In the genomic region with DNA sequence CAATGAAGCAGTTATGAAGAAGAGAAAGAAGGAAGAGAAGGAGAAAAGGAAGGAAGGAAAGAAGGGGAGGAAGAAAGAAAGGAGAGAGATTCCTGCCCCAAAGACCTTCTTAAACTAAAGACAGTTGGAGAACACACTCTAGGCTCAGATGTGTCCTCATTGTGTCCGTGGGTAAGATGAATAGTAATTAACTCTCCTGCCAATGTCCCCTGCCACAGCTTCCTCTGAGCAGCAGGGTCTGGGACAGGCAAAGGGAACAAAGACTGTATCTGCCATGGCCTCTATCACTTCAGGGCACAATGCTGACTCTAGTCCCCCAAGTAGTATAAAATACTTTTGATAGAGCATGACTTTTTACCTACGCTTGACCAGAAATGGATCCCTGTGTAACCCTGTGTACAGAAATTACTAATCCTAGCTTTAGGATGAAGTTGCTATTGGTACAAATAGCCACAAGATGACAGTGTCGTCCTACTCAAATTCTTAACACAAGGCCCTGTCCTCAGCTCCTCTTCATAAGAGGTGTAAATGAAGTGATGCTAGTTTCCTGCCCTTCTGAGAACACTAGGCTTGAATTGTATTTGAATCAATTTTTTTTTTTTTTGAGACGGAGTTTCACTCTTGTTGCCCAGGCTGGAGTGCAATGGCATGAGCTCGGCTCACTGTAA, we compare ENCODE assay signal across 8 cellular contexts.
DNase-seq lines count a peak whose midpoint lies in the region; ATAC-seq and TF ChIP-seq lines count a peak whose summit lies in the region.

No MANE protein-coding gene starts in this region.

- no peak overlapping the region for H2AFZ ChIP-seq in neuronal stem cell (ENCODE audit: low read length)

- H3K4me3 ChIP-seq in AG09309 (ENCODE audit: control insufficient read depth, low read depth, low read length) = no peak overlapping the region
- H3K4me3 ChIP-seq in neuronal stem cell (ENCODE audit: low read length in 2 of 2) = no peak overlapping the region

- H4K91ac ChIP-seq in neuronal stem cell (ENCODE audit: low read depth, low read length, poor library complexity) = no peak overlapping the region

- no peak overlapping the region for H3K14ac ChIP-seq in neuronal stem cell (ENCODE audit: low read length)

- no peak overlapping the region for H3K18ac ChIP-seq in neuronal stem cell (ENCODE audit: low read length)

- no peaks in the 10 kb centered on the region for H3K4me1 ChIP-seq in neuronal stem cell (ENCODE audit: control insufficient read depth in 2 of 2, insufficient read depth in 1 of 2, low read depth in 1 of 2, low read length in 2 of 2)

- H3K36me3 ChIP-seq in neuronal stem cell (replicated peaks in 1 of 2; ENCODE audit: control insufficient read depth in 2 of 2, insufficient read depth in 2 of 2, low read length in 2 of 2) = no peaks in the 10 kb centered on the region

- H3K9ac ChIP-seq in neuronal stem cell (ENCODE audit: low read depth, low read length, poor library complexity) = no peak overlapping the region

- WGBS in neuronal stem cell (ENCODE audit: extremely low coverage in 2 of 2, insufficient read length in 2 of 2, insufficient replicate concordance in 1 of 2), 2 donors = no CpG with 5 or more reads among the region's 5 CpGs

- H3K4ac ChIP-seq in neuronal stem cell (ENCODE audit: low read length) = no peak overlapping the region

- DNase-seq in AG09309 (ENCODE audit: low read depth) (no peak), NCI-H1417 treated with DMSO at 0.1 percent for 48 hours (lab: John Stamatoyannopoulos, UW) (peak; percentile 18), SK-MEL-5 (ENCODE audit: low read depth, low spot score) (peak; percentile 72), fibroblast of the conjunctiva (ENCODE audit: low read depth) (peak; percentile 18), neuronal stem cell (ENCODE audit: low spot score) (peak; percentile 29), islet precursor cell (no peak)

- H3K27me3 ChIP-seq in neuronal stem cell (ENCODE audit: control insufficient read depth in 3 of 3, insufficient read depth in 3 of 3, low read depth in 1 of 3, low read length in 3 of 3) = peaks cover 0 to 18% (median 0%) of the 10 kb centered on the region in 3 experiments

- no peak overlapping the region for H3K23ac ChIP-seq in neuronal stem cell (ENCODE audit: low read depth, low read length, poor library complexity)

- no peak overlapping the region for H3K27ac ChIP-seq in neuronal stem cell (replicated peaks; ENCODE audit: low read length)

- no peak overlapping the region for H2BK5ac ChIP-seq in neuronal stem cell (ENCODE audit: low read length)

- H2BK12ac ChIP-seq in neuronal stem cell (ENCODE audit: low read length) = no peak overlapping the region

- H2BK15ac ChIP-seq in neuronal stem cell (ENCODE audit: low read length) = no peak overlapping the region

- no peaks in the 10 kb centered on the region for H3K9me3 ChIP-seq in neuronal stem cell (replicated peaks in 1 of 2; ENCODE audit: control insufficient read depth in 2 of 2, insufficient read depth in 1 of 2, low read depth in 1 of 2, low read length in 2 of 2)

- TF ChIP-seq CTCF in AG09309 (IDR thresholded peaks at IDR 0.05; ENCODE audit: control insufficient read depth, insufficient read depth, low read depth, low read length, missing control alignments) = peak; percentile 85

- no peak overlapping the region for H4K8ac ChIP-seq in neuronal stem cell (ENCODE audit: low read depth, low read length)

- peak; percentile 73 for ATAC-seq in GM18858 (IDR thresholded peaks at IDR 0.05; ENCODE audit: unreplicated experiment)
- no peak for ATAC-seq in HG02981 (IDR thresholded peaks at IDR 0.05; ENCODE audit: unreplicated experiment)

- in situ Hi-C loops in SK-MEL-5 (cut with HindIII; ENCODE audit: low pct_unique_long_range_greater_than_20kb, low sequenced_read_pairs) = no loop called here

- no peak overlapping the region for H3K4me2 ChIP-seq in neuronal stem cell (ENCODE audit: insufficient read depth, low read length, poor library complexity, severe bottlenecking)

- H3K79me1 ChIP-seq in neuronal stem cell (ENCODE audit: low read depth, low read length) = no peaks in the 10 kb centered on the region

- H2BK120ac ChIP-seq in neuronal stem cell (ENCODE audit: low read depth, low read length) = no peak overlapping the region

- H2AK5ac ChIP-seq in neuronal stem cell (ENCODE audit: low read depth, low read length) = no peak overlapping the region

Comparison
In these comparisons a context has a peak if more than half of its experiments do, and no peak if none do; other contexts are left out.
1. DNase-seq: peak in NCI-H1417 treated with DMSO at 0.1 percent for 48 hours (single experiment), SK-MEL-5 (single experiment), fibroblast of the conjunctiva (single experiment) and neuronal stem cell (single experiment); none in AG09309 (single experiment) and islet precursor cell (single experiment).